ENCODE assay signal across 1 cellular context in the genomic region with DNA sequence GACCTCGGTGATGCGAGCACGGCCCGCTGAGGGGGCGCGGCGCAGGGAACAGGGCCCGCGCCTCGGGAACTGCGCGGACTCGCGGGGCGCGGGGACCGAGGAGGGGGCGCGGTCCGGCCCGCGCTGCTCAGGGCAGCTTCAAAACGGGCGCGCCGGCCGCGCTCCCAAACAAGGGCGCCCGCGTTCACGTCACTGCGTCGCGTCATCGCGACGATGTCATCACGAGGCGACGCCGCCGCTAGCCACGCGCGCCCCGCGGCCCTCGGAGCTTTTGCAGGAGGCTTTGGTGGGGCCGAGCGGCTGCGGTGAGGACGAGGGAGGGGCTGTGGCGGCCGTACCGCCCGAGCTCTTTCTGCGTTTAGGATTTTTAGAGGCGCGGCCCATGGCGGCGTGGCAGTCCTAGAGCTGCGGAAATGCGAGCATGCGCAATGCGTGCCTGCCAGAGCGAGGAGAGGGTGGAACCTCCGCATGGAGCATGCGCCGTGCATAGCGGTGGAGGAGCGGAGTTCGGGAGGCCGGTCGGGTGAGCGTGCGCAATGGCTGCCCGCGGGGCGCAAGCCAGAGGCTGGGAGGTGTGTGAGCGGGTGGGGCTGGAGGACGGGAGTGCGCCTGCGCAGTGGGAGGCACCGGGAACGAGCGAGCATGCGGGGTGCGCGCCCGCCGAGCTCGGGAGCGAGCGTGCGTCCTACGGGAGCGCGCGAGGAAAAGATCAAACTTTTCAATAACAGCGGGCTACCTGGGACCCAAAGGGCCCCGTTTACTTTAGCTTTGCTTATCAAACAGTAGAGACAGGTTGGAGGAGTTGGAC.
TF ChIP-seq lines count a peak whose summit lies in the region.

A gene with protein sequence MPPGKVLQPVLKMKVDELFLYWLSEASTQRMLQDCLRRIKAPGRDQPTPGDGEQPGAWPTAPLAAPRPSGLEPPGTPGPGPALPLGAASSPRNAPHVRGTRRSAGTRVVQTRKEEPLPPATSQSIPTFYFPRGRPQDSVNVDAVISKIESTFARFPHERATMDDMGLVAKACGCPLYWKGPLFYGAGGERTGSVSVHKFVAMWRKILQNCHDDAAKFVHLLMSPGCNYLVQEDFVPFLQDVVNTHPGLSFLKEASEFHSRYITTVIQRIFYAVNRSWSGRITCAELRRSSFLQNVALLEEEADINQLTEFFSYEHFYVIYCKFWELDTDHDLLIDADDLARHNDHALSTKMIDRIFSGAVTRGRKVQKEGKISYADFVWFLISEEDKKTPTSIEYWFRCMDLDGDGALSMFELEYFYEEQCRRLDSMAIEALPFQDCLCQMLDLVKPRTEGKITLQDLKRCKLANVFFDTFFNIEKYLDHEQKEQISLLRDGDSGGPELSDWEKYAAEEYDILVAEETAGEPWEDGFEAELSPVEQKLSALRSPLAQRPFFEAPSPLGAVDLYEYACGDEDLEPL (minus strand): TSS at position 140 of the 808 bp plus-strand sequence. CDS start 216 bp downstream, outside the sequence.

TF ChIP-seq in HepG2, 621 proteins besides CTCF, POLR2A, EP300 and RAD21 (continued from another document and continues in another):
- TF ChIP-seq, protein P1, sequence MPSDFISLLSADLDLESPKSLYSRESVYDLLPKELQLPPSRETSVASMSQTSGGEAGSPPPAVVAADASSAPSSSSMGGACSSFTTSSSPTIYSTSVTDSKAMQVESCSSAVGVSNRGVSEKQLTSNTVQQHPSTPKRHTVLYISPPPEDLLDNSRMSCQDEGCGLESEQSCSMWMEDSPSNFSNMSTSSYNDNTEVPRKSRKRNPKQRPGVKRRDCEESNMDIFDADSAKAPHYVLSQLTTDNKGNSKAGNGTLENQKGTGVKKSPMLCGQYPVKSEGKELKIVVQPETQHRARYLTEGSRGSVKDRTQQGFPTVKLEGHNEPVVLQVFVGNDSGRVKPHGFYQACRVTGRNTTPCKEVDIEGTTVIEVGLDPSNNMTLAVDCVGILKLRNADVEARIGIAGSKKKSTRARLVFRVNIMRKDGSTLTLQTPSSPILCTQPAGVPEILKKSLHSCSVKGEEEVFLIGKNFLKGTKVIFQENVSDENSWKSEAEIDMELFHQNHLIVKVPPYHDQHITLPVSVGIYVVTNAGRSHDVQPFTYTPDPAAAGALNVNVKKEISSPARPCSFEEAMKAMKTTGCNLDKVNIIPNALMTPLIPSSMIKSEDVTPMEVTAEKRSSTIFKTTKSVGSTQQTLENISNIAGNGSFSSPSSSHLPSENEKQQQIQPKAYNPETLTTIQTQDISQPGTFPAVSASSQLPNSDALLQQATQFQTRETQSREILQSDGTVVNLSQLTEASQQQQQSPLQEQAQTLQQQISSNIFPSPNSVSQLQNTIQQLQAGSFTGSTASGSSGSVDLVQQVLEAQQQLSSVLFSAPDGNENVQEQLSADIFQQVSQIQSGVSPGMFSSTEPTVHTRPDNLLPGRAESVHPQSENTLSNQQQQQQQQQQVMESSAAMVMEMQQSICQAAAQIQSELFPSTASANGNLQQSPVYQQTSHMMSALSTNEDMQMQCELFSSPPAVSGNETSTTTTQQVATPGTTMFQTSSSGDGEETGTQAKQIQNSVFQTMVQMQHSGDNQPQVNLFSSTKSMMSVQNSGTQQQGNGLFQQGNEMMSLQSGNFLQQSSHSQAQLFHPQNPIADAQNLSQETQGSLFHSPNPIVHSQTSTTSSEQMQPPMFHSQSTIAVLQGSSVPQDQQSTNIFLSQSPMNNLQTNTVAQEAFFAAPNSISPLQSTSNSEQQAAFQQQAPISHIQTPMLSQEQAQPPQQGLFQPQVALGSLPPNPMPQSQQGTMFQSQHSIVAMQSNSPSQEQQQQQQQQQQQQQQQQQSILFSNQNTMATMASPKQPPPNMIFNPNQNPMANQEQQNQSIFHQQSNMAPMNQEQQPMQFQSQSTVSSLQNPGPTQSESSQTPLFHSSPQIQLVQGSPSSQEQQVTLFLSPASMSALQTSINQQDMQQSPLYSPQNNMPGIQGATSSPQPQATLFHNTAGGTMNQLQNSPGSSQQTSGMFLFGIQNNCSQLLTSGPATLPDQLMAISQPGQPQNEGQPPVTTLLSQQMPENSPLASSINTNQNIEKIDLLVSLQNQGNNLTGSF (CRISPR knock-in tag; IDR thresholded peaks at IDR 0.05) = peak; percentile 81; the same call in 1 of the 2 replicates
- TF ChIP-seq NFKB2 (CRISPR knock-in tag; IDR thresholded peaks at IDR 0.05; ENCODE audit: borderline replicate concordance) (peak; percentile 65; the same call in 1 of the 2 replicates), TCF7L2 (IDR thresholded peaks at IDR 0.05; ENCODE audit: low read depth, low read length) (no peak), KAT7 (CRISPR knock-in tag; IDR thresholded peaks at IDR 0.05; ENCODE audit: borderline replicate concordance) (no peak), ZFP90 (CRISPR knock-in tag; IDR thresholded peaks at IDR 0.05; ENCODE audit: borderline replicate concordance) (peak; percentile 80; the same call in 1 of the 2 replicates), ZMYM3 (CRISPR knock-in tag; IDR thresholded peaks at IDR 0.05) (no peak), ESRRA (CRISPR knock-in tag; IDR thresholded peaks at IDR 0.05; ENCODE audit: low read depth) (peak; percentile 67), RCOR2 (CRISPR knock-in tag; IDR thresholded peaks at IDR 0.05) (no peak), SOX13 (IDR thresholded peaks at IDR 0.05) (peak; percentile 19; the same call in 1 of the 2 replicates), SOX13 (CRISPR knock-in tag; conservative IDR thresholded peaks at IDR 0.05 in 1 of 2, IDR thresholded peaks at IDR 0.05 in 1 of 2) (0 out of 4 replicates have a peak, but pooled peaks of 1 of the 2 experiments have one; percentile 34), ZNF839 (CRISPR knock-in tag; IDR thresholded peaks at IDR 0.05; ENCODE audit: borderline replicate concordance) (peak; percentile 84; the same call in 1 of the 2 replicates), ZNF337 (CRISPR knock-in tag; IDR thresholded peaks at IDR 0.05; ENCODE audit: borderline replicate concordance, low read depth) (no peak), ZNF7 (CRISPR knock-in tag; IDR thresholded peaks at IDR 0.05) (no peak), NAIF1 (CRISPR knock-in tag; IDR thresholded peaks at IDR 0.05; ENCODE audit: borderline replicate concordance) (no peak), KLF16 (CRISPR knock-in tag; IDR thresholded peaks at IDR 0.05) (peak; percentile 48 to 94; a peak in 2 of 4 replicates), NR2F2 (IDR thresholded peaks at IDR 0.05; ENCODE audit: borderline replicate concordance, low read depth) (no peak), SP4 (CRISPR knock-in tag; IDR thresholded peaks at IDR 0.05) (peak; percentile 64; the same call in 1 of the 2 replicates), SOX6 (IDR thresholded peaks at IDR 0.05) (no peak), SOX6 (CRISPR knock-in tag; IDR thresholded peaks at IDR 0.05) (peak; percentile 66), NR1H2 (CRISPR knock-in tag; IDR thresholded peaks at IDR 0.05; ENCODE audit: borderline replicate concordance, low read depth) (no peak), CCDC6 (CRISPR knock-in tag; IDR thresholded peaks at IDR 0.05) (no peak), NRL (CRISPR knock-in tag; IDR thresholded peaks at IDR 0.05; ENCODE audit: borderline replicate concordance) (no peak; the same call in 1 of the 2 replicates), ZIK1 (CRISPR knock-in tag; IDR thresholded peaks at IDR 0.05; ENCODE audit: borderline replicate concordance, low read depth) (peak; percentile 89; the same call in 1 of the 2 replicates), ZMYM2 (CRISPR knock-in tag; IDR thresholded peaks at IDR 0.05) (no peak), ETV5 (CRISPR knock-in tag; IDR thresholded peaks at IDR 0.05; ENCODE audit: borderline replicate concordance) (no peak), SAFB2 (CRISPR knock-in tag; IDR thresholded peaks at IDR 0.05; ENCODE audit: borderline replicate concordance, low read depth) (no peak; the same call in 1 of the 2 replicates)
- TF ChIP-seq, protein P2, sequence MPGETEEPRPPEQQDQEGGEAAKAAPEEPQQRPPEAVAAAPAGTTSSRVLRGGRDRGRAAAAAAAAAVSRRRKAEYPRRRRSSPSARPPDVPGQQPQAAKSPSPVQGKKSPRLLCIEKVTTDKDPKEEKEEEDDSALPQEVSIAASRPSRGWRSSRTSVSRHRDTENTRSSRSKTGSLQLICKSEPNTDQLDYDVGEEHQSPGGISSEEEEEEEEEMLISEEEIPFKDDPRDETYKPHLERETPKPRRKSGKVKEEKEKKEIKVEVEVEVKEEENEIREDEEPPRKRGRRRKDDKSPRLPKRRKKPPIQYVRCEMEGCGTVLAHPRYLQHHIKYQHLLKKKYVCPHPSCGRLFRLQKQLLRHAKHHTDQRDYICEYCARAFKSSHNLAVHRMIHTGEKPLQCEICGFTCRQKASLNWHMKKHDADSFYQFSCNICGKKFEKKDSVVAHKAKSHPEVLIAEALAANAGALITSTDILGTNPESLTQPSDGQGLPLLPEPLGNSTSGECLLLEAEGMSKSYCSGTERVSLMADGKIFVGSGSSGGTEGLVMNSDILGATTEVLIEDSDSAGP (CRISPR knock-in tag; IDR thresholded peaks at IDR 0.05; ENCODE audit: borderline replicate concordance) = peak; percentile 77; the same call in 1 of the 2 replicates
- TF ChIP-seq, protein P3, sequence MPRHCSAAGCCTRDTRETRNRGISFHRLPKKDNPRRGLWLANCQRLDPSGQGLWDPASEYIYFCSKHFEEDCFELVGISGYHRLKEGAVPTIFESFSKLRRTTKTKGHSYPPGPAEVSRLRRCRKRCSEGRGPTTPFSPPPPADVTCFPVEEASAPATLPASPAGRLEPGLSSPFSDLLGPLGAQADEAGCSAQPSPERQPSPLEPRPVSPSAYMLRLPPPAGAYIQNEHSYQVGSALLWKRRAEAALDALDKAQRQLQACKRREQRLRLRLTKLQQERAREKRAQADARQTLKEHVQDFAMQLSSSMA (CRISPR knock-in tag; IDR thresholded peaks at IDR 0.05) = 0 out of 2 replicates have a peak, but pooled peaks have one; percentile 29
- TF ChIP-seq, protein P4, sequence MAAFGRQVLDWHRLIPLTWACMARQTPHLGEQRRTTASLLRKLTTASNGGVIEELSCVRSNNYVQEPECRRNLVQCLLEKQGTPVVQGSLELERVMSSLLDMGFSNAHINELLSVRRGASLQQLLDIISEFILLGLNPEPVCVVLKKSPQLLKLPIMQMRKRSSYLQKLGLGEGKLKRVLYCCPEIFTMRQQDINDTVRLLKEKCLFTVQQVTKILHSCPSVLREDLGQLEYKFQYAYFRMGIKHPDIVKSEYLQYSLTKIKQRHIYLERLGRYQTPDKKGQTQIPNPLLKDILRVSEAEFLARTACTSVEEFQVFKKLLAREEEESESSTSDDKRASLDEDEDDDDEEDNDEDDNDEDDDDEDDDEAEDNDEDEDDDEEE (CRISPR knock-in tag; IDR thresholded peaks at IDR 0.05) = no peak
- TF ChIP-seq, protein P5, sequence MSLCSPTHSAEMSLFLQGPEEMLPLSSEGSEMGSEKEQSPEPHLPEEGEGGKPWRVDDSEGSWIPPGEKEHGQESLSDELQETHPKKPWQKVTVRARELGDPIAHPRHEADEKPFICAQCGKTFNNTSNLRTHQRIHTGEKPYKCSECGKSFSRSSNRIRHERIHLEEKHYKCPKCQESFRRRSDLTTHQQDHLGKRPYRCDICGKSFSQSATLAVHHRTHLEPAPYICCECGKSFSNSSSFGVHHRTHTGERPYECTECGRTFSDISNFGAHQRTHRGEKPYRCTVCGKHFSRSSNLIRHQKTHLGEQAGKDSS (CRISPR knock-in tag; IDR thresholded peaks at IDR 0.05; ENCODE audit: borderline replicate concordance, low read depth) = peak; percentile 87
- TF ChIP-seq, protein P6, sequence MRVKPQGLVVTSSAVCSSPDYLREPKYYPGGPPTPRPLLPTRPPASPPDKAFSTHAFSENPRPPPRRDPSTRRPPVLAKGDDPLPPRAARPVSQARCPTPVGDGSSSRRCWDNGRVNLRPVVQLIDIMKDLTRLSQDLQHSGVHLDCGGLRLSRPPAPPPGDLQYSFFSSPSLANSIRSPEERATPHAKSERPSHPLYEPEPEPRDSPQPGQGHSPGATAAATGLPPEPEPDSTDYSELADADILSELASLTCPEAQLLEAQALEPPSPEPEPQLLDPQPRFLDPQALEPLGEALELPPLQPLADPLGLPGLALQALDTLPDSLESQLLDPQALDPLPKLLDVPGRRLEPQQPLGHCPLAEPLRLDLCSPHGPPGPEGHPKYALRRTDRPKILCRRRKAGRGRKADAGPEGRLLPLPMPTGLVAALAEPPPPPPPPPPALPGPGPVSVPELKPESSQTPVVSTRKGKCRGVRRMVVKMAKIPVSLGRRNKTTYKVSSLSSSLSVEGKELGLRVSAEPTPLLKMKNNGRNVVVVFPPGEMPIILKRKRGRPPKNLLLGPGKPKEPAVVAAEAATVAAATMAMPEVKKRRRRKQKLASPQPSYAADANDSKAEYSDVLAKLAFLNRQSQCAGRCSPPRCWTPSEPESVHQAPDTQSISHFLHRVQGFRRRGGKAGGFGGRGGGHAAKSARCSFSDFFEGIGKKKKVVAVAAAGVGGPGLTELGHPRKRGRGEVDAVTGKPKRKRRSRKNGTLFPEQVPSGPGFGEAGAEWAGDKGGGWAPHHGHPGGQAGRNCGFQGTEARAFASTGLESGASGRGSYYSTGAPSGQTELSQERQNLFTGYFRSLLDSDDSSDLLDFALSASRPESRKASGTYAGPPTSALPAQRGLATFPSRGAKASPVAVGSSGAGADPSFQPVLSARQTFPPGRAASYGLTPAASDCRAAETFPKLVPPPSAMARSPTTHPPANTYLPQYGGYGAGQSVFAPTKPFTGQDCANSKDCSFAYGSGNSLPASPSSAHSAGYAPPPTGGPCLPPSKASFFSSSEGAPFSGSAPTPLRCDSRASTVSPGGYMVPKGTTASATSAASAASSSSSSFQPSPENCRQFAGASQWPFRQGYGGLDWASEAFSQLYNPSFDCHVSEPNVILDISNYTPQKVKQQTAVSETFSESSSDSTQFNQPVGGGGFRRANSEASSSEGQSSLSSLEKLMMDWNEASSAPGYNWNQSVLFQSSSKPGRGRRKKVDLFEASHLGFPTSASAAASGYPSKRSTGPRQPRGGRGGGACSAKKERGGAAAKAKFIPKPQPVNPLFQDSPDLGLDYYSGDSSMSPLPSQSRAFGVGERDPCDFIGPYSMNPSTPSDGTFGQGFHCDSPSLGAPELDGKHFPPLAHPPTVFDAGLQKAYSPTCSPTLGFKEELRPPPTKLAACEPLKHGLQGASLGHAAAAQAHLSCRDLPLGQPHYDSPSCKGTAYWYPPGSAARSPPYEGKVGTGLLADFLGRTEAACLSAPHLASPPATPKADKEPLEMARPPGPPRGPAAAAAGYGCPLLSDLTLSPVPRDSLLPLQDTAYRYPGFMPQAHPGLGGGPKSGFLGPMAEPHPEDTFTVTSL (CRISPR knock-in tag; IDR thresholded peaks at IDR 0.05; ENCODE audit: borderline replicate concordance) = no peak; the same call in 1 of the 2 replicates
- TF ChIP-seq, protein P7, sequence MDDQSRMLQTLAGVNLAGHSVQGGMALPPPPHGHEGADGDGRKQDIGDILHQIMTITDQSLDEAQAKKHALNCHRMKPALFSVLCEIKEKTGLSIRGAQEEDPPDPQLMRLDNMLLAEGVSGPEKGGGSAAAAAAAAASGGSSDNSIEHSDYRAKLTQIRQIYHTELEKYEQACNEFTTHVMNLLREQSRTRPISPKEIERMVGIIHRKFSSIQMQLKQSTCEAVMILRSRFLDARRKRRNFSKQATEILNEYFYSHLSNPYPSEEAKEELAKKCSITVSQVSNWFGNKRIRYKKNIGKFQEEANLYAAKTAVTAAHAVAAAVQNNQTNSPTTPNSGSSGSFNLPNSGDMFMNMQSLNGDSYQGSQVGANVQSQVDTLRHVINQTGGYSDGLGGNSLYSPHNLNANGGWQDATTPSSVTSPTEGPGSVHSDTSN (CRISPR knock-in tag; IDR thresholded peaks at IDR 0.05; ENCODE audit: borderline replicate concordance) = 0 out of 2 replicates have a peak, but pooled peaks have one; percentile 51
